Comparison of ENCODE assay signal across 23 cellular contexts in genomic region chr3:113233497-113233896, GRCh38. TPM values are rescaled to one million over a fixed set of nuclear protein-coding genes. Genes with fewer than 3 reads are reported as not detected.
"Had no signal": no experiment of that assay in that cellular context is flagged by ENCODE, and none has a peak within 500 bp of the region (broad histone marks: within the 10 kb centered on the region; RNA-seq: fewer than 3 reads in every experiment).

No MANE protein-coding gene starts in this region.

- H3K9me3 Mint-ChIP-seq: activated CD4-positive, alpha-beta T cell treated with anti-CD3 and anti-CD28 coated beads, Interleukin-2, amount 10 ng/mL, durations not matched to agents 24 days and 14 days; activated naive CD4-positive, alpha-beta T cell treated with anti-CD3 and anti-CD28 coated beads for 36 hours; activated T-cell treated with anti-CD3 and anti-CD28 coated beads, Interleukin-2, amount 50 U/mL, for 4 hours; WTC11 had no signal

- H3K27ac ChIP-seq: RWPE1 had no signal

- H3K4me3 Mint-ChIP-seq: activated CD4-positive, alpha-beta T cell treated with anti-CD3 and anti-CD28 coated beads, Interleukin-2, amount 10 ng/mL, durations not matched to agents 24 days and 14 days; activated naive CD4-positive, alpha-beta T cell treated with anti-CD3 and anti-CD28 coated beads for 36 hours; activated naive CD8-positive, alpha-beta T cell; activated T-cell treated with anti-CD3 and anti-CD28 coated beads, Interleukin-2, amount 50 U/mL, for 4 hours; WTC11 had no signal

- H3K27me3 ChIP-seq: Peyer's patch, SJCRH30 had no signal

- H3K36me3 Mint-ChIP-seq: activated naive CD8-positive, alpha-beta T cell; WTC11 had no signal

- FAIRE-seq: HepG2, K562 had no signal

- H3K27me3 Mint-ChIP-seq: activated naive CD8-positive, alpha-beta T cell had no signal

- H3K36me3 ChIP-seq: Peyer's patch, SJCRH30 had no signal

- ATAC-seq: activated T-cell treated with anti-CD3 and anti-CD28 coated beads, Interleukin-2, amount 50 U/mL, for 4 hours; HepG2; K562; WTC11 had no signal

- H3K27ac Mint-ChIP-seq: activated CD4-positive, alpha-beta T cell treated with anti-CD3 and anti-CD28 coated beads, Interleukin-2, amount 10 ng/mL, durations not matched to agents 24 days and 14 days; activated naive CD4-positive, alpha-beta T cell treated with anti-CD3 and anti-CD28 coated beads for 36 hours; activated naive CD8-positive, alpha-beta T cell; WTC11 had no signal

- H3K9me3 ChIP-seq: Peyer's patch, SJCRH30, SK-N-SH had no signal

- H3K4me3 ChIP-seq: K562, Peyer's patch, SJCRH30 had no signal

- DNase-seq: activated CD4-positive, alpha-beta T cell treated with anti-CD3 and anti-CD28 coated beads, Interleukin-2, amount 10 ng/mL, durations not matched to agents 24 days and 14 days; activated CD4-positive, alpha-beta T cell treated with anti-CD3 and anti-CD28 coated beads, Interleukin-2, amount 50 U/mL, for 48 hours; activated CD4-positive, CD25-positive, alpha-beta regulatory T cell treated with anti-CD3 and anti-CD28 coated beads, Interleukin-2, amount 50 U/mL, for 72 hours; activated CD8-positive, alpha-beta memory T cell treated with anti-CD3 and anti-CD28 coated beads for 24 hours; activated gamma-delta T cell; activated naive CD4-positive, alpha-beta T cell treated with anti-CD3 and anti-CD28 coated beads for 36 hours; activated T-cell treated with anti-CD3 and anti-CD28 coated beads, Interleukin-2, amount 50 U/mL, for 4 hours; Karpas-422; NCI-H1105 treated with DMSO at 0.1 percent for 48 hours; NCI-H1436 treated with DMSO at 0.1 percent for 48 hours; NCI-H187; NCI-H2081; NCI-H524; Peyer's patch; Right ventricle myocardium superior; SJCRH30; SK-N-SH; T-helper 1 cell had no signal

RNA-seq across cellular contexts. Expression of gene BOC, which starts 22.1 kb away (rescaled TPM):
- total RNA-seq: HepG2, K562 had no signal
- polyA plus RNA-seq: K562 had no signal
